ENCODE assay signal across 1 cellular context in genomic region chrX:132023117-132023895, GRCh38.
TF ChIP-seq lines count a peak whose summit lies in the region.

Gene STK26 (plus strand): TSS chrX:132023302. CDS start chrX:132023618, 316 bp downstream.

TF ChIP-seq in HEK293, 187 proteins besides CTCF, POLR2A, EP300 and RAD21 (continued from another document):
- TF ChIP-seq BCL6B (tag by site-specific recombination; IDR thresholded peaks at IDR 0.05) (no peak), ZFP41 (tag by site-specific recombination; IDR thresholded peaks at IDR 0.05; ENCODE audit: borderline replicate concordance) (no peak), HIC1 (tag by site-specific recombination; IDR thresholded peaks at IDR 0.05) (peak; percentile 72; the same call in 1 of the 2 replicates), TSHZ1 (tag by site-specific recombination; IDR thresholded peaks at IDR 0.05; ENCODE audit: borderline replicate concordance) (no peak), ZBTB49 (tag by site-specific recombination; IDR thresholded peaks at IDR 0.05; ENCODE audit: low read depth) (no peak), KLF9 (tag by site-specific recombination; IDR thresholded peaks at IDR 0.05; ENCODE audit: low read depth) (peak; percentile 45), ZNF140 (tag by site-specific recombination; IDR thresholded peaks at IDR 0.05) (no peak), ZNF350 (tag by site-specific recombination; IDR thresholded peaks at IDR 0.05) (no peak), ZNF121 (tag by site-specific recombination; IDR thresholded peaks at IDR 0.05) (no peak), ZNF404 (tag by site-specific recombination; IDR thresholded peaks at IDR 0.05) (no peak), GLIS2 (tag by site-specific recombination; IDR thresholded peaks at IDR 0.05) (peak; percentile 54), ZNF423 (tag by site-specific recombination; IDR thresholded peaks at IDR 0.05) (no peak), REPIN1 (tag by site-specific recombination; IDR thresholded peaks at IDR 0.05; ENCODE audit: low read depth) (no peak), OSR2 (tag by site-specific recombination; IDR thresholded peaks at IDR 0.05) (no peak), ZNF175 (tag by site-specific recombination; IDR thresholded peaks at IDR 0.05) (no peak), ZNF239 (tag by site-specific recombination; IDR thresholded peaks at IDR 0.05) (no peak), ZNF692 (tag by site-specific recombination; IDR thresholded peaks at IDR 0.05) (peak; percentile 96), ZNF184 (tag by site-specific recombination; IDR thresholded peaks at IDR 0.05) (no peak), PATZ1 (tag by site-specific recombination; IDR thresholded peaks at IDR 0.05) (peak; percentile 66), GLIS1 (tag by site-specific recombination; IDR thresholded peaks at IDR 0.05) (no peak), REST (tag by site-specific recombination; IDR thresholded peaks at IDR 0.05) (no peak), AEBP2 (tag by site-specific recombination; IDR thresholded peaks at IDR 0.05; ENCODE audit: borderline replicate concordance) (no peak)
TF ChIP-seq in HEK293: peak in this region for 39.
